In genomic region chr17:81860756-81861568, GRCh38 we compare ENCODE assay signal across 1 cellular context.
TF ChIP-seq lines count a peak whose summit lies in the region.

No MANE protein-coding gene starts in this region.

TF ChIP-seq in A549, 52 proteins besides CTCF, POLR2A, EP300 and RAD21 (continued from another document):
- TF ChIP-seq, protein P1, sequence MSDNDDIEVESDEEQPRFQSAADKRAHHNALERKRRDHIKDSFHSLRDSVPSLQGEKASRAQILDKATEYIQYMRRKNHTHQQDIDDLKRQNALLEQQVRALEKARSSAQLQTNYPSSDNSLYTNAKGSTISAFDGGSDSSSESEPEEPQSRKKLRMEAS (IDR thresholded peaks at IDR 0.05): peak; percentile 98
- no peak for TF ChIP-seq JUNB (IDR thresholded peaks at IDR 0.05)
- TF ChIP-seq MYC (IDR thresholded peaks at IDR 0.05; ENCODE audit: borderline replicate concordance, low read length): peak; percentile 92
- TF ChIP-seq ELK1 (IDR thresholded peaks at IDR 0.05; ENCODE audit: low read depth, low read length): peak; percentile 36; the same call in 1 of the 2 replicates
- no peak for TF ChIP-seq REST (IDR thresholded peaks at IDR 0.05)
- no peak for TF ChIP-seq NFE2L2 (conservative IDR thresholded peaks at IDR 0.05; ENCODE audit: low read length)
- peak; percentile 100 for TF ChIP-seq HEYL (CRISPR knock-in tag; IDR thresholded peaks at IDR 0.05)
- peak; percentile 100 for TF ChIP-seq ATOH8 (CRISPR knock-in tag; IDR thresholded peaks at IDR 0.05; ENCODE audit: low read depth)
- TF ChIP-seq FOXS1 (CRISPR knock-in tag; IDR thresholded peaks at IDR 0.05): peak; percentile 100
- TF ChIP-seq ZSCAN20 (CRISPR knock-in tag; IDR thresholded peaks at IDR 0.05): peak; percentile 100
- TF ChIP-seq ESRRA (IDR thresholded peaks at IDR 0.05; ENCODE audit: borderline replicate concordance, low read length): no peak
- no peak; the same call in 1 of the 2 replicates for TF ChIP-seq GATA3 (IDR thresholded peaks at IDR 0.05; ENCODE audit: borderline replicate concordance)
- TF ChIP-seq BHLHE40 (IDR thresholded peaks at IDR 0.05; ENCODE audit: low read depth, low read length): peak; percentile 71
- peak; percentile 53; the same call in 1 of the 2 replicates for TF ChIP-seq PHF8 (IDR thresholded peaks at IDR 0.05; ENCODE audit: borderline replicate concordance, low read depth)
- peak; percentile 75; the same call in 1 of the 2 replicates for TF ChIP-seq E2F6 (IDR thresholded peaks at IDR 0.05; ENCODE audit: borderline replicate concordance, low read depth)
- TF ChIP-seq ZNF302 (CRISPR knock-in tag; IDR thresholded peaks at IDR 0.05): peak; percentile 99
- TF ChIP-seq, protein P2, sequence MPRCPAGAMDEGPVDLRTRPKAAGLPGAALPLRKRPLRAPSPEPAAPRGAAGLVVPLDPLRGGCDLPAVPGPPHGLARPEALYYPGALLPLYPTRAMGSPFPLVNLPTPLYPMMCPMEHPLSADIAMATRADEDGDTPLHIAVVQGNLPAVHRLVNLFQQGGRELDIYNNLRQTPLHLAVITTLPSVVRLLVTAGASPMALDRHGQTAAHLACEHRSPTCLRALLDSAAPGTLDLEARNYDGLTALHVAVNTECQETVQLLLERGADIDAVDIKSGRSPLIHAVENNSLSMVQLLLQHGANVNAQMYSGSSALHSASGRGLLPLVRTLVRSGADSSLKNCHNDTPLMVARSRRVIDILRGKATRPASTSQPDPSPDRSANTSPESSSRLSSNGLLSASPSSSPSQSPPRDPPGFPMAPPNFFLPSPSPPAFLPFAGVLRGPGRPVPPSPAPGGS (IDR thresholded peaks at IDR 0.05): peak; percentile 84
- TF ChIP-seq, protein P3, sequence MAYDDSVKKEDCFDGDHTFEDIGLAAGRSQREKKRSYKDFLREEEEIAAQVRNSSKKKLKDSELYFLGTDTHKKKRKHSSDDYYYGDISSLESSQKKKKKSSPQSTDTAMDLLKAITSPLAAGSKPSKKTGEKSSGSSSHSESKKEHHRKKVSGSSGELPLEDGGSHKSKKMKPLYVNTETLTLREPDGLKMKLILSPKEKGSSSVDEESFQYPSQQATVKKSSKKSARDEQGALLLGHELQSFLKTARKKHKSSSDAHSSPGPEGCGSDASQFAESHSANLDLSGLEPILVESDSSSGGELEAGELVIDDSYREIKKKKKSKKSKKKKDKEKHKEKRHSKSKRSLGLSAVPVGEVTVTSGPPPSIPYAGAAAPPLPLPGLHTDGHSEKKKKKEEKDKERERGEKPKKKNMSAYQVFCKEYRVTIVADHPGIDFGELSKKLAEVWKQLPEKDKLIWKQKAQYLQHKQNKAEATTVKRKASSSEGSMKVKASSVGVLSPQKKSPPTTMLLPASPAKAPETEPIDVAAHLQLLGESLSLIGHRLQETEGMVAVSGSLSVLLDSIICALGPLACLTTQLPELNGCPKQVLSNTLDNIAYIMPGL (CRISPR knock-in tag; IDR thresholded peaks at IDR 0.05; ENCODE audit: borderline replicate concordance): peak; percentile 96; the same call in 1 of the 2 replicates
- TF ChIP-seq HOXB5 (CRISPR knock-in tag; IDR thresholded peaks at IDR 0.05): peak; percentile 100
- peak; percentile 93; the same call in 1 of the 2 replicates for TF ChIP-seq HOXA7 (CRISPR knock-in tag; IDR thresholded peaks at IDR 0.05)
- peak; percentile 54 for TF ChIP-seq CHD2 (IDR thresholded peaks at IDR 0.05; ENCODE audit: low read length, partially characterized antibody)
